ENCODE assay signal across 33 cellular contexts in genomic region chr12:53076461-53076860, GRCh38. TPM values are rescaled to one million over a fixed set of nuclear protein-coding genes. Genes with fewer than 3 reads are reported as not detected.
DNase-seq lines count a peak whose midpoint lies in the region; ATAC-seq and TF ChIP-seq lines count a peak whose summit lies in the region.
"Had no signal": no experiment of that assay in that cellular context is flagged by ENCODE, and none has a peak within 500 bp of the region (broad histone marks: within the 10 kb centered on the region; RNA-seq: fewer than 3 reads in every experiment).

No MANE protein-coding gene starts in this region.

- H3K4me3 ChIP-seq in cardiac muscle cell (no peak overlapping the region), heart left ventricle (no peak overlapping the region), coronary artery (no peak overlapping the region), uterus (no peak overlapping the region)
- H3K4me3 ChIP-seq: adrenal gland, BLaER1, colonic mucosa, esophagus squamous epithelium, stomach had no signal

- DNase-seq in cardiac muscle cell (ENCODE audit: low read depth in 1 of 2, low spot score in 1 of 2) (no peak), heart left ventricle (no peak), coronary artery (ENCODE audit: low spot score) (no peak), sciatic nerve (ENCODE audit: low spot score) (peak; percentile 30), uterus (peak in 1 of 2 donors; percentile 13), NCI-H748 treated with DMSO at 0.1 percent for 48 hours (lab: John Stamatoyannopoulos, UW) (no peak), dermis blood vessel endothelial cell (no peak)
- DNase-seq: activated CD4-positive, alpha-beta T cell treated with anti-CD3 and anti-CD28 coated beads, Interleukin-2, amount 10 ng/mL, durations not matched to agents 24 days and 14 days; activated CD8-positive, alpha-beta memory T cell treated with anti-CD3 and anti-CD28 coated beads, Interleukin-2, amount 10 ng/mL, durations not matched to agents 7 days and 5 days; activated gamma-delta T cell; colonic mucosa; COR-L47; DMS79 treated with DMSO at 0.1 percent for 48 hours; effector memory CD8-positive, alpha-beta T cell; esophagus squamous epithelium; foreskin melanocyte; GF-D8; left colon; NCI-H1048; NCI-H187; NCI-H2171; NCI-H524; SHP77; stomach; T1000; trophoblast cell had no signal

- H3K27me3 ChIP-seq in cardiac muscle cell (no peaks in the 10 kb centered on the region), heart left ventricle (no peaks in the 10 kb centered on the region), uterus (no peaks in the 10 kb centered on the region)
- H3K27me3 ChIP-seq: adrenal gland, BLaER1, colonic mucosa, esophagus squamous epithelium, stomach had no signal

- H3K9me3 ChIP-seq in cardiac muscle cell (ENCODE audit: low read depth) (no peaks in the 10 kb centered on the region), heart left ventricle (no peaks in the 10 kb centered on the region), uterus (no peaks in the 10 kb centered on the region)
- H3K9me3 ChIP-seq: adrenal gland, BLaER1, colonic mucosa, esophagus squamous epithelium, stomach had no signal

- H3K4me1 ChIP-seq in cardiac muscle cell (ENCODE audit: low read depth) (peaks cover 49% of the 10 kb centered on the region), heart left ventricle (peaks cover 19 to 61% (median 44%) of the 10 kb centered on the region in 12 donors), uterus (peaks cover 10 to 26% of the 10 kb centered on the region in 2 donors)

- H3K27ac ChIP-seq in cardiac muscle cell (peak overlapping the region; percentile 64), heart left ventricle (no peak overlapping the region), coronary artery (peak overlapping the region; percentile 13 to 78), uterus (peak overlapping the region; percentile 13 to 72)
- H3K27ac ChIP-seq: BLaER1, colonic mucosa had no signal

- TF ChIP-seq POLR2A in heart left ventricle (IDR thresholded peaks at IDR 0.05) (no peak), uterus (IDR thresholded peaks at IDR 0.05) (no peak)

- ATAC-seq in heart left ventricle = no peak
- no peak for ATAC-seq in sciatic nerve
- no peak for ATAC-seq in GM18861 (IDR thresholded peaks at IDR 0.05; ENCODE audit: unreplicated experiment)
- ATAC-seq: activated CD8-positive, alpha-beta memory T cell treated with anti-CD3 and anti-CD28 coated beads, Interleukin-2, amount 10 ng/mL, durations not matched to agents 7 days and 5 days; effector memory CD8-positive, alpha-beta T cell; HCT116; left colon had no signal

- intact Hi-C loops in heart left ventricle (cut with DNase I) (no loop called here), sciatic nerve (cut with DNase I) (no loop called here), uterus (cut with DNase I; ENCODE audit: low total_unique reads) (no loop called here)

- TF ChIP-seq CTCF in cardiac muscle cell (IDR thresholded peaks at IDR 0.05; ENCODE audit: low read depth, low read length) (no peak), heart left ventricle (IDR thresholded peaks at IDR 0.05) (no peak), coronary artery (IDR thresholded peaks at IDR 0.05) (no peak), uterus (IDR thresholded peaks at IDR 0.05) (no peak)

- WGBS in heart left ventricle, 4 donors = 93 to 97% (median 95%) methylated on average over 3 of the region's 3 CpGs

- H3K36me3 ChIP-seq in cardiac muscle cell (peaks cover 3% of the 10 kb centered on the region), heart left ventricle (peaks cover 0 to 47% (median 37%) of the 10 kb centered on the region in 9 donors), uterus (no peaks in the 10 kb centered on the region)

RNA-seq across cellular contexts. Expression of gene SPRYD3, which starts 2.7 kb away (rescaled TPM):
- total RNA-seq in cardiac muscle cell (14.8 and 15.8 TPM in 2 replicates), heart left ventricle (10 to 100 TPM; 42.9 to 72.6 (median 48.5) TPM), sciatic nerve (61.0 TPM), uterus (10 to 100 TPM; 15.9 to 75.5 (median 28.9) TPM), dermis blood vessel endothelial cell (13.1 and 16.5 TPM in 2 replicates)
- polyA plus RNA-seq in cardiac muscle cell (17.6 and 19.4 TPM in 2 replicates), heart left ventricle (10 to 100 TPM; 26.0 to 94.7 TPM)

RNA-seq across cellular contexts. Expression of gene IGFBP6, which starts 21.0 kb away (rescaled TPM):
- total RNA-seq in cardiac muscle cell (58.9 and 105 TPM in 2 replicates), heart left ventricle (100 to 1,000 TPM in 3 of 9 donors, 10 to 100 TPM in 6; 18.3 to 132 (median 42.6) TPM), sciatic nerve (1,832 TPM), uterus (100 to 1,000 TPM in 3 of 4 donors, 10 to 100 TPM in 1; 48.7 to 762 (median 252) TPM), dermis blood vessel endothelial cell (4.9 and 7.0 TPM in 2 replicates)
- polyA plus RNA-seq in cardiac muscle cell (75.4 and 109 TPM in 2 replicates), heart left ventricle (10 to 100 TPM; 28.8 to 81.6 TPM)
- total RNA-seq: activated CD4-positive, alpha-beta T cell treated with anti-CD3 and anti-CD28 coated beads, Interleukin-2, amount 10 ng/mL, durations not matched to agents 24 days and 14 days had no signal

RNA-seq across cellular contexts. Expression of gene TNS2, which starts 26.6 kb away (rescaled TPM):
- 3.9 and 4.5 TPM in 2 replicates for total RNA-seq in cardiac muscle cell
- polyA plus RNA-seq in cardiac muscle cell = 2.2 and 5.1 TPM in 2 replicates
- total RNA-seq in heart left ventricle = 100 to 1,000 TPM in 3 of 9 donors, 10 to 100 TPM in 6; 56.0 to 193 (median 88.4) TPM
- polyA plus RNA-seq in heart left ventricle = 100 to 1,000 TPM in 1 of 2 donors, 10 to 100 TPM in 1; 58.7 to 133 TPM
- 265 TPM for total RNA-seq in sciatic nerve
- 100 to 1,000 TPM in 2 of 4 donors, 10 to 100 TPM in 2; 64.0 to 394 (median 112) TPM for total RNA-seq in uterus
- 56.2 and 56.5 TPM in 2 replicates for total RNA-seq in dermis blood vessel endothelial cell
- polyA plus RNA-seq: IgD-negative memory B cell had no signal

RNA-seq across cellular contexts. Expression of gene SOAT2, which starts 26.8 kb away (rescaled TPM):
- 0.57 and 1.6 TPM in 2 replicates for total RNA-seq in cardiac muscle cell
- polyA plus RNA-seq in cardiac muscle cell = 1.3 and 1.9 TPM in 2 replicates
- total RNA-seq in heart left ventricle = under 1 TPM in 2 of 9 donors, not detected in 7; 0.20 to 0.27 TPM
- not detected for polyA plus RNA-seq in heart left ventricle
- 1.2 TPM for total RNA-seq in sciatic nerve
- under 1 TPM in 1 of 4 donors, not detected in 3; 0.82 TPM for total RNA-seq in uterus
- total RNA-seq in dermis blood vessel endothelial cell = not detected in 2 replicates
- total RNA-seq: activated CD4-positive, alpha-beta T cell treated with anti-CD3 and anti-CD28 coated beads, Interleukin-2, amount 10 ng/mL, durations not matched to agents 24 days and 14 days; esophagus squamous epithelium; left colon; pulmonary artery endothelial cell had no signal
- polyA plus RNA-seq: AG04450, IgD-negative memory B cell had no signal

Comparison
In these comparisons a context has a peak if more than half of its experiments do, and no peak if none do; other contexts are left out.
1. H3K27ac ChIP-seq: peak in cardiac muscle cell (single experiment), coronary artery (2 of 2) and uterus (2 of 2); none in heart left ventricle (0 of 12).
2. RNA of gene TNS2, which starts 26.6 kb away (total RNA-seq): 265 TPM in sciatic nerve (single experiment), 64.0 to 394 TPM in uterus, 56.0 to 193 TPM in heart left ventricle and 56.2 to 56.5 TPM in dermis blood vessel endothelial cell; 3.9 to 4.5 TPM in cardiac muscle cell; every median in the first group is over 10 times any median in the second.